In the genomic region with DNA sequence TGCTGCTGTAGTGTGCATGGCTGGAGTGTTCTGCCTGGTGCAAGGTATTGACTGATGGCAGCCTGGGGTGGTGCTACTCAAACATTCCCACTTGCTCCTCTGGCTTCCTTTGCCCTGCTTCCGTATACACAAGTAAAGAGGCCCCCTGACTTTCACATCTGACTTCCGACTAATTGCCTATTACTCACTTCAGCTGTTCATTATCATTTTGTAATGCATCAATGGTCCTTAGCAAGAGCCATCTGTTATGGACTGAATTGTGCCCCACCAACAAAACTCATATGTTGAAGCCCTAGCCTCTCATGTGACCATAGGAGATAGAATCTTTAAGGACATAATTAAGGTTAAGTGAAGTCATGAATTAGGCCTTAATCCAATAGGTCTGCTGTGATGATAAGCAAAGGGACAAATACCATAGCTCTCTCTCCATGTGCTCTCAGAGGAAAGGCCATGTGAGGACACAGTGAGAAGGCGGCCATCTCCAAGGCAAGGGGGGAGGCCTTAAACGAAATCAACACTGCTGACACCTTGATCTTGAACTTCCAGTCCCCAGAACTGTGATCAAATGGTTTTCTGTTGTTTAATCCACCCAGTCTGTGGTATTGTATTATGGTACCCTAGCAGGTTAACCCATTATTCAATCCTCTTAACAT, we compare ENCODE assay signal across 17 cellular contexts.
"Had no signal": no experiment of that assay in that cellular context is flagged by ENCODE, and none has a peak within 500 bp of the region (broad histone marks: within the 10 kb centered on the region; RNA-seq: fewer than 3 reads in every experiment).

No MANE protein-coding gene starts in this region.

- DNase-seq: activated CD4-positive, alpha-beta T cell treated with anti-CD3 and anti-CD28 coated beads for 36 hours; activated CD4-positive, CD25-positive, alpha-beta regulatory T cell; activated CD8-positive, alpha-beta memory T cell treated with anti-CD3 and anti-CD28 coated beads, Interleukin-2, amount 10 ng/mL, durations not matched to agents 7 days and 5 days; activated CD8-positive, alpha-beta T cell treated with anti-CD3 and anti-CD28 coated beads, Interleukin-2, amount 10 ng/mL, durations not matched to agents 7 days and 5 days; activated naive CD8-positive, alpha-beta T cell treated with anti-CD3 and anti-CD28 coated beads, Interleukin-2, amount 50 U/mL, for 24 hours; activated T-cell treated with anti-CD3 and anti-CD28 coated beads, Interleukin-2, amount 50 U/mL, for 48 hours; amygdala; central memory CD4-positive, alpha-beta T cell; endodermal cell; foreskin keratinocyte; naive thymus-derived CD4-positive, alpha-beta T cell; nucleus accumbens; pancreas; stimulated activated CD4-positive, alpha-beta T cell treated with anti-CD3 and anti-CD28 coated beads, Interleukin-15, amount 100 ng/mL, for 24 hours; stimulated activated CD4-positive, alpha-beta T cell treated with anti-CD3 and anti-CD28 coated beads, Interleukin-2, amount 100 ng/mL, for 24 hours; stimulated activated naive CD4-positive, alpha-beta T cell; tibial artery had no signal
